In the genomic region with DNA sequence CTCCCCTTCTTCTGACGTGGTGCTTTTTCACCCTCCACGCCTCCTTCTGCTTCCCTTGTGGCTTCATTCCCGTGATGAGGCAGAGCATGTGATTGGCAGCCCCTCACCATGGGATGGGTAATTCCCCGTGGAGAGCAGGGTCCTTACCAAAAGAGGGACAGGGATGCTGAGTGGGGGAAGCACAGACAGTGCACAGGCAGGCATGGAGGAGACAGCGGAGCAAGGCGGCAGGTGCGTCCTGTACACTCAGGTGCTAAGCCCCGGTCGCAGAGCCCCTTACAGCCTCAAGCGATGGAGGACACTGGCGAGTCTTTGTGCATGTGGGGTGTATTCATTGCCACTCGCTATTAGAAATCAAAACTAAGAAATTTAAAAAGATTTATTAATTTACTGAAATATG, we compare ENCODE assay signal across 18 cellular contexts.
"Had no signal": no experiment of that assay in that cellular context is flagged by ENCODE, and none has a peak within 500 bp of the region (broad histone marks: within the 10 kb centered on the region; RNA-seq: fewer than 3 reads in every experiment).

No MANE protein-coding gene starts in this region.

- H3K4me1 ChIP-seq: foreskin keratinocyte had no signal

- H3K27ac ChIP-seq: foreskin keratinocyte, lower lobe of right lung, prostate gland had no signal

- H3K4me3 ChIP-seq: lower lobe of right lung, prostate gland had no signal

- ATAC-seq: activated naive CD8-positive, alpha-beta T cell treated with anti-CD3 and anti-CD28 coated beads, Interleukin-2, amount 50 U/mL, for 24 hours; activated T-cell treated with anti-CD3 and anti-CD28 coated beads, Interleukin-2, amount 50 U/mL, for 72 hours; foreskin keratinocyte; left colon; lower lobe of right lung; naive thymus-derived CD8-positive, alpha-beta T cell; stimulated activated naive CD8-positive, alpha-beta T cell treated with anti-CD3 and anti-CD28 coated beads, Interleukin-15, Interleukin-2, amounts not matched to agents 100 U/mL and 50 U/mL, for 24 hours; T-helper 17 cell had no signal

- FAIRE-seq: keratinocyte had no signal

- DNase-seq: activated CD4-positive, alpha-beta memory T cell treated with anti-CD3 and anti-CD28 coated beads for 36 hours; activated CD4-positive, alpha-beta T cell treated with anti-CD3 and anti-CD28 coated beads for 48 hours; activated effector memory CD4-positive, alpha-beta T cell treated with Interleukin-2 at 50 U/mL for 16 hours; activated naive CD4-positive, alpha-beta T cell treated with anti-CD3 and anti-CD28 coated beads for 36 hours; activated naive CD8-positive, alpha-beta T cell treated with anti-CD3 and anti-CD28 coated beads, Interleukin-2, amount 50 U/mL, for 24 hours; activated T-cell treated with anti-CD3 and anti-CD28 coated beads, Interleukin-2, amount 50 U/mL, for 72 hours; effector CD8-positive, alpha-beta T cell; erythroblast; foreskin keratinocyte; left colon; lower lobe of right lung; naive thymus-derived CD8-positive, alpha-beta T cell; stimulated activated CD4-positive, alpha-beta T cell treated with anti-CD3 and anti-CD28 coated beads, Interleukin-12 subunit alpha, Interleukin-12 subunit beta, amount 100 ng/mL, for 4 hours; stimulated activated CD4-positive, alpha-beta T cell treated with anti-CD3 and anti-CD28 coated beads, Interleukin-4, amount 100 ng/mL, for 4 hours; stimulated activated naive CD8-positive, alpha-beta T cell treated with anti-CD3 and anti-CD28 coated beads, Interleukin-15, Interleukin-2, amounts not matched to agents 100 U/mL and 50 U/mL, for 24 hours; T-helper 17 cell had no signal

- H3K36me3 ChIP-seq: lower lobe of right lung, prostate gland had no signal

- H3K9me3 ChIP-seq: lower lobe of right lung, prostate gland had no signal
